16 cellular contexts compared by ENCODE assay signal in genomic region chr12:55167010-55167640, GRCh38. TPM values are rescaled to one million over a fixed set of nuclear protein-coding genes. Genes with fewer than 3 reads are reported as not detected.
"Had no signal": no experiment of that assay in that cellular context is flagged by ENCODE, and none has a peak within 500 bp of the region (broad histone marks: within the 10 kb centered on the region; RNA-seq: fewer than 3 reads in every experiment).

No MANE protein-coding gene starts in this region.

RNA-seq across cellular contexts. Expression of gene OR9K2, which starts 40.9 kb away (rescaled TPM):
- total RNA-seq: activated CD4-positive, alpha-beta T cell treated with anti-CD3 and anti-CD28 coated beads for 36 hours; activated CD4-positive, alpha-beta T cell treated with anti-CD3 and anti-CD28 coated beads, Interleukin-2, amount 10 ng/mL, durations not matched to agents 7 days and 5 days; activated CD8-positive, alpha-beta T cell treated with anti-CD3 and anti-CD28 coated beads, Interleukin-2, amount 10 ng/mL, durations not matched to agents 7 days and 5 days; activated naive CD8-positive, alpha-beta T cell treated with anti-CD3 and anti-CD28 coated beads, Interleukin-2, amount 10 ng/mL, durations not matched to agents 7 days and 5 days; activated T-helper 2 cell treated with anti-CD3 and anti-CD28 coated beads, Interferon-gamma antibody, Interleukin-2, Interleukin-4, amounts not matched to agents 10 μg/mL and 5 μg/mL and 100 μg/mL, durations not matched to agents 14 hours and 24 hours and 36 hours; ascending aorta; cardiac muscle cell; chondrocyte; colonic mucosa; MCF 10A; NCI-H460; RPMI7951; SJCRH30; T-helper 1 cell treated with Interleukin-12 subunit alpha and Interleukin-12 subunit beta and Interleukin-4 antibody, amounts not matched to agents 30 ng/mL and 1 ng/mL, for 36 hours; T-helper 2 cell treated with Interferon-gamma antibody and Interleukin-4, amounts not matched to agents 100 ng/mL and 5 ng/mL, for 36 hours had no signal
- polyA plus RNA-seq: adipose tissue, cardiac muscle cell had no signal

RNA-seq across cellular contexts. Expression of gene OR10A7, which starts 53.7 kb away (rescaled TPM):
- total RNA-seq: activated CD4-positive, alpha-beta T cell treated with anti-CD3 and anti-CD28 coated beads for 36 hours; activated CD4-positive, alpha-beta T cell treated with anti-CD3 and anti-CD28 coated beads, Interleukin-2, amount 10 ng/mL, durations not matched to agents 7 days and 5 days; activated CD8-positive, alpha-beta T cell treated with anti-CD3 and anti-CD28 coated beads, Interleukin-2, amount 10 ng/mL, durations not matched to agents 7 days and 5 days; activated naive CD8-positive, alpha-beta T cell treated with anti-CD3 and anti-CD28 coated beads, Interleukin-2, amount 10 ng/mL, durations not matched to agents 7 days and 5 days; activated T-helper 2 cell treated with anti-CD3 and anti-CD28 coated beads, Interferon-gamma antibody, Interleukin-2, Interleukin-4, amounts not matched to agents 10 μg/mL and 5 μg/mL and 100 μg/mL, durations not matched to agents 14 hours and 24 hours and 36 hours; ascending aorta; cardiac muscle cell; chondrocyte; colonic mucosa; MCF 10A; NCI-H460; RPMI7951; SJCRH30; T-helper 1 cell treated with Interleukin-12 subunit alpha and Interleukin-12 subunit beta and Interleukin-4 antibody, amounts not matched to agents 30 ng/mL and 1 ng/mL, for 36 hours; T-helper 2 cell treated with Interferon-gamma antibody and Interleukin-4, amounts not matched to agents 100 ng/mL and 5 ng/mL, for 36 hours had no signal
- polyA plus RNA-seq: adipose tissue, cardiac muscle cell had no signal
